16 cellular contexts compared by ENCODE assay signal in the genomic region with DNA sequence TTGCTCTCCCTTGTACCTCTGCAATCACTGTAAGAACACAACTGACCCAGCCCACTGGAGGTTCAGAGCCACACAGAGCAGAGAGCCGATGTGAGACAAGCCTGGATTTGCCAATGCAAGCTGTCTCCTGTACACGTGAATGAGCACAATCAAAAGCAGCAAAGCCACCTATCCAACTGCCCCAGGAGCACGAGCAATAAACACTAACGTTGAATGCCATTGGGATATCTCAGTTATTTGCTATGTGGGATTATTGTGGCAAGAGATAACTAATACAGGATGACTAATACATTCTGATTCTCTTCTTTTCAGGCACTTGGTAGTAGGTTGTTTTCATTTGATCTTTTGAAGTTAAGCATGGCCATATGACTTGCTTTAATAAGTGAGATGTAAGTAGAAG.
A peak's percentile ranks its signal among the peaks of the same experiment; 100 is the strongest.
DNase-seq lines count a peak whose midpoint lies in the region; ATAC-seq and TF ChIP-seq lines count a peak whose summit lies in the region.
"Had no signal": no experiment of that assay in that cellular context is flagged by ENCODE, and none has a peak within 500 bp of the region (broad histone marks: within the 10 kb centered on the region; RNA-seq: fewer than 3 reads in every experiment).

No MANE protein-coding gene starts in this region.

- H2BK12ac ChIP-seq in trophoblast cell (ENCODE audit: low read length) = no peak overlapping the region

- DNase-seq in HCEC 1CT (peak; percentile 61), RWPE1 (ENCODE audit: low spot score) (peak; percentile 81), epithelial cell of prostate (ENCODE audit: low read depth, low spot score) (peak; percentile 98), trophoblast cell (peak; percentile 3 to 37), lower leg skin (ENCODE audit: low spot score in 2 of 2) (no peak), epidermal melanocyte (ENCODE audit: insufficient read length, low spot score) (no peak)
- no peak for DNase-seq in stimulated activated naive CD8-positive, alpha-beta T cell treated with anti-CD3 and anti-CD28 coated beads, Interleukin-15, Interleukin-2, amounts not matched to agents 100 U/mL and 50 U/mL, for 24 hours
- DNase-seq: CD4-positive, CD25-positive, alpha-beta regulatory T cell; left ventricle myocardium superior; naive thymus-derived CD8-positive, alpha-beta T cell; NCI-H1436 treated with DMSO at 0.1 percent for 48 hours; NCI-H510A treated with DMSO at 0.1 percent for 48 hours; stimulated activated CD4-positive, alpha-beta T cell treated with anti-CD3 and anti-CD28 coated beads, Interleukin-1b, Interleukin-23, amount 100 ng/mL, for 48 hours had no signal

- POLR2A ChIA-PET in RWPE1 (lab: Yijun Ruan, JAX; ENCODE audit: low non-redundant PET) = no interaction called here

- H3K79me2 ChIP-seq in trophoblast cell (ENCODE audit: control insufficient read depth, insufficient read depth, low read length, poor library complexity) = no peaks in the 10 kb centered on the region

- H3K9me3 ChIP-seq in trophoblast cell (ENCODE audit: insufficient read depth, low read depth, low read length) = no peaks in the 10 kb centered on the region

- H2BK120ac ChIP-seq in trophoblast cell (ENCODE audit: insufficient read depth, low read length, poor library complexity) = no peak overlapping the region

- H3K4me3 ChIP-seq in trophoblast cell (ENCODE audit: low read depth, low read length) (no peak overlapping the region), lower leg skin (ENCODE audit: low read depth, poor library complexity, severe bottlenecking) (no peak overlapping the region)

- H3K23ac ChIP-seq in trophoblast cell (ENCODE audit: low read length) = no peak overlapping the region

- no peaks in the 10 kb centered on the region for H3K79me1 ChIP-seq in trophoblast cell (ENCODE audit: low read length)

- no peak overlapping the region for H2AFZ ChIP-seq in trophoblast cell (ENCODE audit: insufficient read depth, low read length, poor library complexity)

- H3K18ac ChIP-seq in trophoblast cell (ENCODE audit: low read length) = no peak overlapping the region

- ATAC-seq in stimulated activated naive CD8-positive, alpha-beta T cell treated with anti-CD3 and anti-CD28 coated beads, Interleukin-15, Interleukin-2, amounts not matched to agents 100 U/mL and 50 U/mL, for 24 hours = no peak
- no peak for ATAC-seq in HG03520 (IDR thresholded peaks at IDR 0.05; ENCODE audit: unreplicated experiment)
- ATAC-seq: activated CD4-positive, CD25-positive, alpha-beta regulatory T cell treated with anti-CD3 and anti-CD28 coated beads, Interleukin-2, amount 50 U/mL, for 24 hours; left ventricle myocardium superior; naive thymus-derived CD8-positive, alpha-beta T cell; Panc1 had no signal

- intact Hi-C loops in lower leg skin (cut with DNase I; ENCODE audit: low total_unique reads) = no loop called here

- H3K27ac ChIP-seq in RWPE1 (0 out of 2 replicates have a peak overlapping the region, but pooled peaks have one; percentile 27), epithelial cell of prostate (peak overlapping the region; percentile 29), trophoblast cell (ENCODE audit: low read depth, low read length) (no peak overlapping the region)

- no CpG with 5 or more reads among the region's 4 CpGs for WGBS in trophoblast cell (ENCODE audit: extremely low coverage, insufficient coverage, insufficient read length)
- 27 to 36% methylated on average over 4 of the region's 4 CpGs for WGBS in lower leg skin, 2 donors

- no peak overlapping the region for H3K4ac ChIP-seq in trophoblast cell (ENCODE audit: low read depth, low read length)

- H2AK5ac ChIP-seq in trophoblast cell (ENCODE audit: low read length) = no peak overlapping the region

- CTCF ChIA-PET in RWPE1 (lab: Yijun Ruan, JAX) = no interaction called here

- H3K4me2 ChIP-seq in trophoblast cell (ENCODE audit: low read length) = no peak overlapping the region

- H2BK5ac ChIP-seq in trophoblast cell (ENCODE audit: low read depth, low read length, poor library complexity) = no peak overlapping the region

- no peaks in the 10 kb centered on the region for H3K4me1 ChIP-seq in trophoblast cell (ENCODE audit: control insufficient read depth in 1 of 2, insufficient read depth in 2 of 2, low read length in 2 of 2)

- H3K36me3 ChIP-seq in trophoblast cell (ENCODE audit: control insufficient read depth in 1 of 2, insufficient read depth in 2 of 2, low read length in 2 of 2) = no peaks in the 10 kb centered on the region

- no peak for TF ChIP-seq POLR2A in lower leg skin (IDR thresholded peaks at IDR 0.05)

- no peak for TF ChIP-seq CTCF in RWPE1 (conservative IDR thresholded peaks at IDR 0.05; ENCODE audit: low read depth)
- no peak for TF ChIP-seq CTCF in lower leg skin (IDR thresholded peaks at IDR 0.05)

- H3K14ac ChIP-seq in trophoblast cell (ENCODE audit: low read length) = no peak overlapping the region

- H4K91ac ChIP-seq in trophoblast cell (ENCODE audit: low read depth, low read length) = no peak overlapping the region

- no peak overlapping the region for H4K12ac ChIP-seq in trophoblast cell (ENCODE audit: low read depth, low read length)

- no peak overlapping the region for H3K9ac ChIP-seq in trophoblast cell (ENCODE audit: low read length)

- H4K8ac ChIP-seq in trophoblast cell (ENCODE audit: low read depth, low read length) = no peak overlapping the region

- no peaks in the 10 kb centered on the region for H3K27me3 ChIP-seq in trophoblast cell (ENCODE audit: insufficient read depth, low read length)

Comparison
In these comparisons a context has a peak if more than half of its experiments do, and no peak if none do; other contexts are left out.
1. DNase-seq: peak in HCEC 1CT (single experiment), RWPE1 (single experiment), epithelial cell of prostate (single experiment) and trophoblast cell (2 of 2); none in lower leg skin (0 of 2), stimulated activated naive CD8-positive, alpha-beta T cell treated with anti-CD3 and anti-CD28 coated beads, Interleukin-15, Interleukin-2, amounts not matched to agents 100 U/mL and 50 U/mL, for 24 hours (single experiment) and epidermal melanocyte (single experiment).